ENCODE assay signal across 18 cellular contexts in genomic region chr19:6680141-6680540, GRCh38. TPM values are rescaled to one million over a fixed set of nuclear protein-coding genes. Genes with fewer than 3 reads are reported as not detected.
DNase-seq lines count a peak whose midpoint lies in the region; ATAC-seq lines count a peak whose summit lies in the region.
"Had no signal": no experiment of that assay in that cellular context is flagged by ENCODE, and none has a peak within 500 bp of the region (broad histone marks: within the 10 kb centered on the region; RNA-seq: fewer than 3 reads in every experiment).

No MANE protein-coding gene starts in this region.

- intact Hi-C loops in activated CD4-positive, alpha-beta T cell treated with anti-CD3 and anti-CD28 coated beads, Interleukin-2, amount 10 ng/mL, durations not matched to agents 24 days and 14 days (cut with micrococcal nuclease), result no loop called here
- intact Hi-C loops in activated T-helper 2 cell treated with anti-CD3 and anti-CD28 coated beads, Interferon-gamma antibody, Interleukin-2, Interleukin-4, amounts not matched to agents 10 μg/mL and 5 μg/mL and 100 μg/mL, durations not matched to agents 14 hours and 24 hours and 36 hours (cut with micrococcal nuclease), result no loop called here
- intact Hi-C loops in posterior vena cava (cut with DNase I), result no loop called here

- ATAC-seq in HG03097 (IDR thresholded peaks at IDR 0.05; ENCODE audit: low FRiP score, unreplicated experiment), result no peak

- H3K4me1 Mint-ChIP-seq in activated CD4-positive, alpha-beta T cell treated with anti-CD3 and anti-CD28 coated beads, Interleukin-2, amount 10 ng/mL, durations not matched to agents 24 days and 14 days, result peaks cover 46% of the 10 kb centered on the region
- peaks cover 59% of the 10 kb centered on the region for H3K4me1 Mint-ChIP-seq in activated T-helper 2 cell treated with anti-CD3 and anti-CD28 coated beads, Interferon-gamma antibody, Interleukin-2, Interleukin-4, amounts not matched to agents 10 μg/mL and 5 μg/mL and 100 μg/mL, durations not matched to agents 14 hours and 24 hours and 36 hours (ENCODE audit: low read depth)

- H3K9me3 Mint-ChIP-seq in activated CD4-positive, alpha-beta T cell treated with anti-CD3 and anti-CD28 coated beads, Interleukin-2, amount 10 ng/mL, durations not matched to agents 24 days and 14 days, result peaks cover 21% of the 10 kb centered on the region
- H3K9me3 Mint-ChIP-seq in activated T-helper 2 cell treated with anti-CD3 and anti-CD28 coated beads, Interferon-gamma antibody, Interleukin-2, Interleukin-4, amounts not matched to agents 10 μg/mL and 5 μg/mL and 100 μg/mL, durations not matched to agents 14 hours and 24 hours and 36 hours, result peaks cover 23% of the 10 kb centered on the region

- peaks cover 15% of the 10 kb centered on the region for H3K27me3 Mint-ChIP-seq in activated CD4-positive, alpha-beta T cell treated with anti-CD3 and anti-CD28 coated beads, Interleukin-2, amount 10 ng/mL, durations not matched to agents 24 days and 14 days
- H3K27me3 Mint-ChIP-seq in activated T-helper 2 cell treated with anti-CD3 and anti-CD28 coated beads, Interferon-gamma antibody, Interleukin-2, Interleukin-4, amounts not matched to agents 10 μg/mL and 5 μg/mL and 100 μg/mL, durations not matched to agents 14 hours and 24 hours and 36 hours (ENCODE audit: low read depth), result no peaks in the 10 kb centered on the region

- H3K4me3 Mint-ChIP-seq in activated CD4-positive, alpha-beta T cell treated with anti-CD3 and anti-CD28 coated beads, Interleukin-2, amount 10 ng/mL, durations not matched to agents 24 days and 14 days, result no peak overlapping the region
- H3K4me3 Mint-ChIP-seq in activated T-helper 2 cell treated with anti-CD3 and anti-CD28 coated beads, Interferon-gamma antibody, Interleukin-2, Interleukin-4, amounts not matched to agents 10 μg/mL and 5 μg/mL and 100 μg/mL, durations not matched to agents 14 hours and 24 hours and 36 hours (ENCODE audit: low read depth), result no peak overlapping the region

- H3K36me3 Mint-ChIP-seq in activated CD4-positive, alpha-beta T cell treated with anti-CD3 and anti-CD28 coated beads, Interleukin-2, amount 10 ng/mL, durations not matched to agents 24 days and 14 days (ENCODE audit: low read depth), result peaks cover 11% of the 10 kb centered on the region
- H3K36me3 Mint-ChIP-seq in activated T-helper 2 cell treated with anti-CD3 and anti-CD28 coated beads, Interferon-gamma antibody, Interleukin-2, Interleukin-4, amounts not matched to agents 10 μg/mL and 5 μg/mL and 100 μg/mL, durations not matched to agents 14 hours and 24 hours and 36 hours (ENCODE audit: low read depth), result peaks cover 22% of the 10 kb centered on the region

- H3K27ac Mint-ChIP-seq in activated CD4-positive, alpha-beta T cell treated with anti-CD3 and anti-CD28 coated beads, Interleukin-2, amount 10 ng/mL, durations not matched to agents 24 days and 14 days, result peak overlapping the region; percentile 77
- peak overlapping the region; percentile 53 for H3K27ac Mint-ChIP-seq in activated T-helper 2 cell treated with anti-CD3 and anti-CD28 coated beads, Interferon-gamma antibody, Interleukin-2, Interleukin-4, amounts not matched to agents 10 μg/mL and 5 μg/mL and 100 μg/mL, durations not matched to agents 14 hours and 24 hours and 36 hours

- no peak for DNase-seq in activated CD4-positive, alpha-beta T cell treated with anti-CD3 and anti-CD28 coated beads, Interleukin-2, amount 10 ng/mL, durations not matched to agents 24 days and 14 days
- no peak for DNase-seq in activated CD4-positive, alpha-beta T cell treated with anti-CD3 and anti-CD28 coated beads, Interleukin-2, amount 50 U/mL, for 4 hours
- DNase-seq in MV-4-11 (lab: John Stamatoyannopoulos, UW) (peak; percentile 58), posterior vena cava (ENCODE audit: low spot score) (peak; percentile 7), DMS114 treated with DMSO at 0.1 percent for 48 hours (lab: John Stamatoyannopoulos, UW; ENCODE audit: unreplicated experiment) (no peak), DMS53 (lab: John Stamatoyannopoulos, UW) (no peak)
- DNase-seq in activated T-helper 2 cell treated with anti-CD3 and anti-CD28 coated beads, Interferon-gamma antibody, Interleukin-2, Interleukin-4, amounts not matched to agents 10 μg/mL and 5 μg/mL and 100 μg/mL, durations not matched to agents 14 hours and 24 hours and 36 hours (ENCODE audit: low spot score), result no peak
- DNase-seq: 8988T, DMS 273 treated with DMSO at 0.1 percent for 48 hours, EL, Karpas-422, MM.1S, NCI-H1436 treated with DMSO at 0.1 percent for 48 hours, NCI-H2081, NCI-H345, NCI-H69 had no signal

RNA-seq across cellular contexts. Expression of gene TNFSF14, which starts 10.2 kb away (rescaled TPM):
- 172 and 173 TPM in 2 replicates for total RNA-seq in activated CD4-positive, alpha-beta T cell treated with anti-CD3 and anti-CD28 coated beads, Interleukin-2, amount 10 ng/mL, durations not matched to agents 24 days and 14 days
- 99.5 and 102 TPM in 2 replicates for total RNA-seq in activated T-helper 2 cell treated with anti-CD3 and anti-CD28 coated beads, Interferon-gamma antibody, Interleukin-2, Interleukin-4, amounts not matched to agents 10 μg/mL and 5 μg/mL and 100 μg/mL, durations not matched to agents 14 hours and 24 hours and 36 hours
- total RNA-seq in posterior vena cava, result 1 to 10 TPM; 1.4 to 1.6 TPM
- total RNA-seq: H1 had no signal

RNA-seq across cellular contexts. Expression of gene C3, which starts 40.3 kb away (rescaled TPM):
- 4.8 and 5.3 TPM in 2 replicates for total RNA-seq in activated CD4-positive, alpha-beta T cell treated with anti-CD3 and anti-CD28 coated beads, Interleukin-2, amount 10 ng/mL, durations not matched to agents 24 days and 14 days
- 4.4 and 6.3 TPM in 2 replicates for total RNA-seq in activated T-helper 2 cell treated with anti-CD3 and anti-CD28 coated beads, Interferon-gamma antibody, Interleukin-2, Interleukin-4, amounts not matched to agents 10 μg/mL and 5 μg/mL and 100 μg/mL, durations not matched to agents 14 hours and 24 hours and 36 hours
- 1,000 to 10,000 TPM in 1 of 2 donors, 100 to 1,000 TPM in 1; 929 to 2,763 TPM for total RNA-seq in posterior vena cava

RNA-seq across cellular contexts. Expression of gene GPR108, which starts 57.2 kb away (rescaled TPM):
- 97.7 and 107 TPM in 2 replicates for total RNA-seq in activated CD4-positive, alpha-beta T cell treated with anti-CD3 and anti-CD28 coated beads, Interleukin-2, amount 10 ng/mL, durations not matched to agents 24 days and 14 days
- total RNA-seq in activated T-helper 2 cell treated with anti-CD3 and anti-CD28 coated beads, Interferon-gamma antibody, Interleukin-2, Interleukin-4, amounts not matched to agents 10 μg/mL and 5 μg/mL and 100 μg/mL, durations not matched to agents 14 hours and 24 hours and 36 hours, result 90.4 and 95.4 TPM in 2 replicates
- total RNA-seq in posterior vena cava, result 10 to 100 TPM; 39.3 to 43.4 TPM

RNA-seq across cellular contexts. Expression of gene TRIP10, which starts 59.3 kb away (rescaled TPM):
- 66.3 and 67.7 TPM in 2 replicates for total RNA-seq in activated CD4-positive, alpha-beta T cell treated with anti-CD3 and anti-CD28 coated beads, Interleukin-2, amount 10 ng/mL, durations not matched to agents 24 days and 14 days
- 55.2 and 64.7 TPM in 2 replicates for total RNA-seq in activated T-helper 2 cell treated with anti-CD3 and anti-CD28 coated beads, Interferon-gamma antibody, Interleukin-2, Interleukin-4, amounts not matched to agents 10 μg/mL and 5 μg/mL and 100 μg/mL, durations not matched to agents 14 hours and 24 hours and 36 hours
- 10 to 100 TPM; 83.2 to 92.6 TPM for total RNA-seq in posterior vena cava

Comparison
In these comparisons a context has a peak if more than half of its experiments do, and no peak if none do; other contexts are left out.
1. DNase-seq: peak in MV-4-11 (single experiment) and posterior vena cava (single experiment); none in activated CD4-positive, alpha-beta T cell treated with anti-CD3 and anti-CD28 coated beads, Interleukin-2, amount 10 ng/mL, durations not matched to agents 24 days and 14 days (single experiment), activated CD4-positive, alpha-beta T cell treated with anti-CD3 and anti-CD28 coated beads, Interleukin-2, amount 50 U/mL, for 4 hours (0 of 2), activated T-helper 2 cell treated with anti-CD3 and anti-CD28 coated beads, Interferon-gamma antibody, Interleukin-2, Interleukin-4, amounts not matched to agents 10 μg/mL and 5 μg/mL and 100 μg/mL, durations not matched to agents 14 hours and 24 hours and 36 hours (single experiment), DMS114 treated with DMSO at 0.1 percent for 48 hours (single experiment) and DMS53 (single experiment).
2. RNA of gene TNFSF14, which starts 10.2 kb away (total RNA-seq): 172 to 173 TPM in activated CD4-positive, alpha-beta T cell treated with anti-CD3 and anti-CD28 coated beads, Interleukin-2, amount 10 ng/mL, durations not matched to agents 24 days and 14 days and 99.5 to 102 TPM in activated T-helper 2 cell treated with anti-CD3 and anti-CD28 coated beads, Interferon-gamma antibody, Interleukin-2, Interleukin-4, amounts not matched to agents 10 μg/mL and 5 μg/mL and 100 μg/mL, durations not matched to agents 14 hours and 24 hours and 36 hours; 1.4 to 1.6 TPM in posterior vena cava; every median in the first group is over 10 times any median in the second.
3. RNA of gene C3, which starts 40.3 kb away (total RNA-seq): 929 to 2,763 TPM in posterior vena cava; 4.8 to 5.3 TPM in activated CD4-positive, alpha-beta T cell treated with anti-CD3 and anti-CD28 coated beads, Interleukin-2, amount 10 ng/mL, durations not matched to agents 24 days and 14 days and 4.4 to 6.3 TPM in activated T-helper 2 cell treated with anti-CD3 and anti-CD28 coated beads, Interferon-gamma antibody, Interleukin-2, Interleukin-4, amounts not matched to agents 10 μg/mL and 5 μg/mL and 100 μg/mL, durations not matched to agents 14 hours and 24 hours and 36 hours; every median in the first group is over 100 times any median in the second.